ENCODE assay signal across 31 cellular contexts in genomic region chr19:10243606-10244005, GRCh38. TPM values are rescaled to one million over a fixed set of nuclear protein-coding genes. Genes with fewer than 3 reads are reported as not detected.
"Had no signal": no experiment of that assay in that cellular context is flagged by ENCODE, and none has a peak within 500 bp of the region (broad histone marks: within the 10 kb centered on the region; RNA-seq: fewer than 3 reads in every experiment).

No MANE protein-coding gene starts in this region.

- H3K36me3 Mint-ChIP-seq: immature natural killer cell; naive thymus-derived CD8-positive, alpha-beta T cell; stimulated activated memory B cell treated with anti-CD40 and anti-IgM and Interleukin-4, amounts not matched to agents 10 μg/mL and 1 μg/mL and 100 μg/mL, for 72 hours had no signal

- H3K27me3 Mint-ChIP-seq: dendritic cell treated with granulocyte-macrophage colony-stimulating factor and Interleukin-4, amounts not matched to agents 40 ng/mL and 50 ng/mL, for 4 days; naive thymus-derived CD8-positive, alpha-beta T cell; stimulated activated memory B cell treated with anti-CD40 and anti-IgM and Interleukin-4, amounts not matched to agents 10 μg/mL and 1 μg/mL and 100 μg/mL, for 72 hours; stimulated activated naive CD8-positive, alpha-beta T cell treated with anti-CD3 and anti-CD28 coated beads, Interleukin-15, Interleukin-2, amounts not matched to agents 100 ng/mL and 50 ng/mL, for 24 hours had no signal

- H3K4me3 Mint-ChIP-seq: dendritic cell treated with granulocyte-macrophage colony-stimulating factor and Interleukin-4, amounts not matched to agents 40 ng/mL and 50 ng/mL, for 4 days; endodermal cell; immature natural killer cell; naive thymus-derived CD8-positive, alpha-beta T cell; stimulated activated memory B cell treated with anti-CD40 and anti-IgM and Interleukin-4, amounts not matched to agents 10 μg/mL and 1 μg/mL and 100 μg/mL, for 72 hours; stimulated activated naive CD8-positive, alpha-beta T cell treated with anti-CD3 and anti-CD28 coated beads, Interleukin-15, Interleukin-2, amounts not matched to agents 100 ng/mL and 50 ng/mL, for 24 hours had no signal

- H3K9me3 ChIP-seq: colonic mucosa, gastrocnemius medialis, left ventricle myocardium inferior, lower lobe of right lung, ovary, psoas muscle, sigmoid colon, thoracic aorta, tibial nerve, upper lobe of left lung had no signal

- H3K9me3 Mint-ChIP-seq: dendritic cell treated with granulocyte-macrophage colony-stimulating factor and Interleukin-4, amounts not matched to agents 40 ng/mL and 50 ng/mL, for 4 days; endodermal cell; immature natural killer cell; naive thymus-derived CD8-positive, alpha-beta T cell; stimulated activated memory B cell treated with anti-CD40 and anti-IgM and Interleukin-4, amounts not matched to agents 10 μg/mL and 1 μg/mL and 100 μg/mL, for 72 hours; stimulated activated naive CD8-positive, alpha-beta T cell treated with anti-CD3 and anti-CD28 coated beads, Interleukin-15, Interleukin-2, amounts not matched to agents 100 ng/mL and 50 ng/mL, for 24 hours had no signal

- H3K4me1 Mint-ChIP-seq: immature natural killer cell had no signal

- H3K4me3 ChIP-seq: colonic mucosa, gastrocnemius medialis, left ventricle myocardium inferior, lower lobe of right lung, ovary, psoas muscle, sigmoid colon, thoracic aorta, tibial nerve, upper lobe of left lung had no signal

- H3K36me3 ChIP-seq: colonic mucosa, gastrocnemius medialis, left ventricle myocardium inferior, lower lobe of right lung, ovary, sigmoid colon, thoracic aorta, upper lobe of left lung had no signal

- H3K27ac ChIP-seq: colonic mucosa, epithelial cell of prostate, gastrocnemius medialis, left ventricle myocardium inferior, lower lobe of right lung, ovary, psoas muscle, sigmoid colon, thoracic aorta, tibial nerve, upper lobe of left lung had no signal

- FAIRE-seq: urothelium cell line had no signal

- H3K27me3 ChIP-seq: colonic mucosa, gastrocnemius medialis, ovary, sigmoid colon, tibial nerve, upper lobe of left lung had no signal

- H3K4me1 ChIP-seq: colonic mucosa, gastrocnemius medialis, left ventricle myocardium inferior, psoas muscle, tibial nerve had no signal

- H3K27ac Mint-ChIP-seq: dendritic cell treated with granulocyte-macrophage colony-stimulating factor and Interleukin-4, amounts not matched to agents 40 ng/mL and 50 ng/mL, for 4 days; endodermal cell; immature natural killer cell; stimulated activated naive CD8-positive, alpha-beta T cell treated with anti-CD3 and anti-CD28 coated beads, Interleukin-15, Interleukin-2, amounts not matched to agents 100 ng/mL and 50 ng/mL, for 24 hours had no signal

- ATAC-seq: esophagus mucosa; gastrocnemius medialis; left colon; lower lobe of right lung; naive thymus-derived CD8-positive, alpha-beta T cell; psoas muscle; right cardiac atrium; stimulated activated memory B cell treated with anti-CD40 and anti-IgM and Interleukin-4, amounts not matched to agents 10 μg/mL and 1 μg/mL and 100 μg/mL, for 72 hours had no signal

- DNase-seq: colonic mucosa; effector CD8-positive, alpha-beta T cell; endodermal cell; foreskin fibroblast; gastrocnemius medialis; head of caudate nucleus; hippocampal formation; immature natural killer cell; kidney glomerular epithelial cell; left colon; left ventricle myocardium inferior; lower lobe of right lung; naive thymus-derived CD8-positive, alpha-beta T cell; occipital lobe; ovary; posterior cingulate gyrus; psoas muscle; right cardiac atrium; sigmoid colon; stimulated activated CD4-positive, alpha-beta T cell treated with anti-CD3 and anti-CD28 coated beads, Interleukin-4, amount 100 ng/mL, for 4 hours; upper lobe of left lung had no signal

RNA-seq across cellular contexts. Expression of gene ICAM1, which starts 27.3 kb away (rescaled TPM):
- polyA plus RNA-seq: neural cell had no signal

RNA-seq across cellular contexts. Expression of gene ICAM4, which starts 43.1 kb away (rescaled TPM):
- total RNA-seq: esophagus mucosa, gastrocnemius medialis, sigmoid colon had no signal
- polyA plus RNA-seq: neural cell had no signal

RNA-seq across cellular contexts. Expression of gene ICAM5, which starts 46.1 kb away (rescaled TPM):
- total RNA-seq: gastrocnemius medialis; naive thymus-derived CD8-positive, alpha-beta T cell; skeletal muscle tissue had no signal
- polyA plus RNA-seq: immature natural killer cell; naive thymus-derived CD8-positive, alpha-beta T cell had no signal
